ENCODE assay signal across 14 cellular contexts in the genomic region with DNA sequence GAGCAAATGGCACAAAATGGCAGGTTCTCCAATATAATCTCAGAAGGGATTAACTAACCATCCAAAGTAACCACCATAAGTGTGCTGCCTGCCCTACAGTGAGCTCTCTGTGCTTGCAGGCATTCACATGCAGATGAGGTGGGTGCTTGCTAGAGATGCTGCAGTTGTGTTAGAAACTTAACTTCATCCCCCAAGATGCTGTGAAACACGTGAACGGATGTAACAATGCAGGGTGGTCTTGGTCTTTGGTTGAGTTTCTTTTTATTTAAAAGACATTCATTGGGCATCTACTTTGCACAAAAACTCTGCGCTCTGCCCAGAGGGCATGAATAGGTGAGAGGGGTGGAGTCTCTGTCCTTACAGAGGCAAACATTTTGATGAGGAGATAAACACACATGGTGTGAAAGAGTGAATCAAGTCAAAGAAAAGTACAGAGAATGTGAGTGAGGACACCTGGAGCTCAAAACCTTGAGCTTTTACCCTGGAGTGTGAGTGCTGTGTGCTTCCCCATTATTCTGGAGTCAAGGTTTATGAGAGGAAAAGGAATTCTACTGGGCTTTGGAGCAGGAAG.
DNase-seq lines count a peak whose midpoint lies in the region; ATAC-seq and TF ChIP-seq lines count a peak whose summit lies in the region.
"Had no signal": no experiment of that assay in that cellular context is flagged by ENCODE, and none has a peak within 500 bp of the region (broad histone marks: within the 10 kb centered on the region; RNA-seq: fewer than 3 reads in every experiment).

No MANE protein-coding gene starts in this region.

- H3F3A ChIP-seq in GM23338 (replicated peaks; ENCODE audit: low read depth): no peaks in the 10 kb centered on the region

- H3K18ac ChIP-seq in mesendoderm (ENCODE audit: low read length): no peak overlapping the region

- H3K23ac ChIP-seq in mesendoderm (ENCODE audit: low read length): no peak overlapping the region

- no peak overlapping the region for H3K56ac ChIP-seq in mesendoderm (ENCODE audit: low read length)

- H3K27me3 Mint-ChIP-seq in GM23338 (ENCODE audit: insufficient read depth, low read depth, poor library complexity): peaks cover 3% of the 10 kb centered on the region
- peaks cover 8% of the 10 kb centered on the region for H3K27me3 Mint-ChIP-seq in activated naive CD8-positive, alpha-beta T cell treated with anti-CD3 and anti-CD28 coated beads, Interleukin-2, amount 50 U/mL, for 24 hours

- no peak overlapping the region for H3K4ac ChIP-seq in mesendoderm (ENCODE audit: low read depth, low read length)

- H3K79me2 ChIP-seq in GM23338 (replicated peaks; ENCODE audit: insufficient read depth) (no peaks in the 10 kb centered on the region), mesendoderm (ENCODE audit: control insufficient read depth, insufficient read depth, low read length) (no peaks in the 10 kb centered on the region)

- no peak overlapping the region for H4K8ac ChIP-seq in mesendoderm (ENCODE audit: low read depth, low read length)

- H3K27me3 ChIP-seq in GM23338 (ENCODE audit: insufficient read depth) (no peaks in the 10 kb centered on the region), NT2/D1 (ENCODE audit: insufficient read depth, insufficient read length) (no peaks in the 10 kb centered on the region), esophagus muscularis mucosa (peaks cover 0 to 15% (median 0%) of the 10 kb centered on the region in 4 donors), mesendoderm (ENCODE audit: insufficient read depth, low read length, poor library complexity) (no peaks in the 10 kb centered on the region)
- H3K27me3 ChIP-seq: BLaER1 treated with 17β-estradiol and CSF1 and Interleukin-3, amounts not matched to agents 10 nM and 100 nM had no signal

- TF ChIP-seq CTCF in GM23338 (conservative IDR thresholded peaks at IDR 0.05; ENCODE audit: low read depth in 2 of 2) (no peak), esophagus muscularis mucosa (IDR thresholded peaks at IDR 0.05) (no peak)

- H3K36me3 ChIP-seq in GM23338 (ENCODE audit: insufficient read depth) (no peaks in the 10 kb centered on the region), NT2/D1 (ENCODE audit: insufficient read depth, insufficient read length, low read length) (no peaks in the 10 kb centered on the region), esophagus muscularis mucosa (no peaks in the 10 kb centered on the region), mesendoderm (ENCODE audit: control insufficient read depth, insufficient read depth, low read length) (no peaks in the 10 kb centered on the region)
- H3K36me3 ChIP-seq: BLaER1 treated with 17β-estradiol and CSF1 and Interleukin-3, amounts not matched to agents 10 nM and 100 nM; HAP-1 had no signal

- H3K36me3 Mint-ChIP-seq in GM23338 (ENCODE audit: low read depth): no peaks in the 10 kb centered on the region
- H3K36me3 Mint-ChIP-seq in activated naive CD8-positive, alpha-beta T cell treated with anti-CD3 and anti-CD28 coated beads, Interleukin-2, amount 50 U/mL, for 24 hours (ENCODE audit: low read depth): no peaks in the 10 kb centered on the region
- H3K36me3 Mint-ChIP-seq: CD4-positive, CD25-positive, alpha-beta regulatory T cell had no signal

- H3K9ac ChIP-seq in NT2/D1 (ENCODE audit: insufficient read length, low read depth) (no peak overlapping the region), mesendoderm (ENCODE audit: low read length) (no peak overlapping the region)
- H3K9ac ChIP-seq: BLaER1 treated with 17β-estradiol and CSF1 and Interleukin-3, amounts not matched to agents 10 nM and 100 nM had no signal

- WGBS in esophagus muscularis mucosa: 31% methylated on average over 3 of the region's 3 CpGs
- whole genome bisulfite sequencing in mesendoderm (ENCODE audit: extremely low coverage, insufficient coverage, low lambda C conversion rate): no CpG with 5 or more reads among the region's 3 CpGs

- H3K27ac Mint-ChIP-seq in GM23338: peak overlapping the region; percentile 25; the same call in 1 of the 2 replicates
- H3K27ac Mint-ChIP-seq in activated naive CD8-positive, alpha-beta T cell treated with anti-CD3 and anti-CD28 coated beads, Interleukin-2, amount 50 U/mL, for 24 hours: no peak overlapping the region
- H3K27ac Mint-ChIP-seq: CD4-positive, CD25-positive, alpha-beta regulatory T cell had no signal

- DNase-seq in GM23338 (ENCODE audit: low spot score) (peak; percentile 61), NT2/D1 (ENCODE audit: low read depth, low spot score) (peak; percentile 28), esophagus muscularis mucosa (ENCODE audit: extremely low spot score) (peak; percentile 77), mesendoderm (peak; percentile 55), NCI-H524 treated with DMSO at 0.1 percent for 48 hours (lab: John Stamatoyannopoulos, UW) (no peak), NCI-H526 (lab: John Stamatoyannopoulos, UW) (no peak)
- DNase-seq in activated naive CD8-positive, alpha-beta T cell treated with anti-CD3 and anti-CD28 coated beads, Interleukin-2, amount 50 U/mL, for 24 hours: no peak
- DNase-seq: ACHN; CD4-positive, CD25-positive, alpha-beta regulatory T cell; DMS53; IMR-90 had no signal

- no peak overlapping the region for H2BK120ac ChIP-seq in mesendoderm (ENCODE audit: low read depth, low read length)

- H4K5ac ChIP-seq in mesendoderm (ENCODE audit: low read length): no peak overlapping the region

- H3K4me3 Mint-ChIP-seq in GM23338: peak overlapping the region; percentile 11; the same call in 1 of the 3 replicates
- no peak overlapping the region for H3K4me3 Mint-ChIP-seq in activated naive CD8-positive, alpha-beta T cell treated with anti-CD3 and anti-CD28 coated beads, Interleukin-2, amount 50 U/mL, for 24 hours
- H3K4me3 Mint-ChIP-seq: CD4-positive, CD25-positive, alpha-beta regulatory T cell had no signal

- H3K4me1 Mint-ChIP-seq in GM23338: peaks cover 53% of the 10 kb centered on the region
- no peaks in the 10 kb centered on the region for H3K4me1 Mint-ChIP-seq in activated naive CD8-positive, alpha-beta T cell treated with anti-CD3 and anti-CD28 coated beads, Interleukin-2, amount 50 U/mL, for 24 hours
- H3K4me1 Mint-ChIP-seq: CD4-positive, CD25-positive, alpha-beta regulatory T cell had no signal

- H3K4me2 ChIP-seq in GM23338 (peak overlapping the region; percentile 46), mesendoderm (ENCODE audit: low read length) (no peak overlapping the region)
- H3K4me2 ChIP-seq: BLaER1 treated with 17β-estradiol and CSF1 and Interleukin-3, amounts not matched to agents 10 nM and 100 nM had no signal

- H3K4me1 ChIP-seq in GM23338 (ENCODE audit: insufficient read depth): peaks cover 49% of the 10 kb centered on the region
- no peaks in the 10 kb centered on the region for H3K4me1 ChIP-seq in NT2/D1 (ENCODE audit: insufficient read depth, insufficient read length)
- H3K4me1 ChIP-seq in esophagus muscularis mucosa: no peaks in the 10 kb centered on the region
- peaks cover 13% of the 10 kb centered on the region for H3K4me1 ChIP-seq in mesendoderm (ENCODE audit: control insufficient read depth, low read depth, low read length)
- H3K4me1 ChIP-seq: HAP-1 had no signal

- no peaks in the 10 kb centered on the region for H3K9me2 ChIP-seq in GM23338 (ENCODE audit: insufficient read depth)

- H2BK5ac ChIP-seq in mesendoderm (ENCODE audit: low read length): no peak overlapping the region

- no peaks in the 10 kb centered on the region for H3K79me1 ChIP-seq in mesendoderm (ENCODE audit: low read length)

- no peak for TF ChIP-seq POLR2A in esophagus muscularis mucosa (IDR thresholded peaks at IDR 0.05; ENCODE audit: low read depth)

- 0 out of 2 replicates have a peak overlapping the region, but pooled peaks have one; percentile 21 for H3K4me3 ChIP-seq in GM23338
- no peak overlapping the region for H3K4me3 ChIP-seq in NT2/D1 (ENCODE audit: insufficient read length, low read depth)
- H3K4me3 ChIP-seq in esophagus muscularis mucosa: no peak overlapping the region
- H3K4me3 ChIP-seq in mesendoderm (ENCODE audit: low read length): no peak overlapping the region
- H3K4me3 ChIP-seq: BLaER1 treated with 17β-estradiol and CSF1 and Interleukin-3, amounts not matched to agents 10 nM and 100 nM; HAP-1 had no signal

- H2AK5ac ChIP-seq in mesendoderm (ENCODE audit: low read length): no peak overlapping the region

- TF ChIP-seq EP300 in esophagus muscularis mucosa (IDR thresholded peaks at IDR 0.05): no peak

- H4K20me1 ChIP-seq in GM23338 (replicated peaks; ENCODE audit: insufficient read depth): no peaks in the 10 kb centered on the region
- H4K20me1 ChIP-seq: BLaER1 treated with 17β-estradiol and CSF1 and Interleukin-3, amounts not matched to agents 10 nM and 100 nM had no signal

- H3K9me3 Mint-ChIP-seq in GM23338: no peaks in the 10 kb centered on the region; the same call in 2 of the 3 replicates
- H3K9me3 Mint-ChIP-seq in activated naive CD8-positive, alpha-beta T cell treated with anti-CD3 and anti-CD28 coated beads, Interleukin-2, amount 50 U/mL, for 24 hours: no peaks in the 10 kb centered on the region

- peak; percentile 98 for ATAC-seq in GM23338
- no peak for ATAC-seq in activated naive CD8-positive, alpha-beta T cell treated with anti-CD3 and anti-CD28 coated beads, Interleukin-2, amount 50 U/mL, for 24 hours

- intact Hi-C loops in esophagus muscularis mucosa (cut with DNase I): no loop called here

- H2BK15ac ChIP-seq in mesendoderm (replicated peaks; ENCODE audit: low read depth): no peak overlapping the region

- H2AFZ ChIP-seq in GM23338: peak overlapping the region; percentile 15; the same call in 1 of the 2 replicates

- H3K27ac ChIP-seq in GM23338 (ENCODE audit: low read depth): no peak overlapping the region
- H3K27ac ChIP-seq in esophagus muscularis mucosa (replicated peaks in 1 of 4): no peak overlapping the region
- H3K27ac ChIP-seq in mesendoderm (ENCODE audit: low read depth, low read length): no peak overlapping the region
- H3K27ac ChIP-seq: BLaER1 treated with 17β-estradiol and CSF1 and Interleukin-3, amounts not matched to agents 10 nM and 100 nM; HL-60 had no signal

- no peaks in the 10 kb centered on the region for H3K9me3 ChIP-seq in NT2/D1 (ENCODE audit: insufficient read depth, low read length)
- H3K9me3 ChIP-seq in esophagus muscularis mucosa: no peaks in the 10 kb centered on the region
- H3K9me3 ChIP-seq: HAP-1 had no signal

TF ChIP-seq in GM23338, 12 proteins besides CTCF, POLR2A, EP300 and RAD21 (continues in another document):
- TF ChIP-seq CREB1 (CRISPR knock-in tag; IDR thresholded peaks at IDR 0.05; ENCODE audit: low read depth) (peak; percentile 20; the same call in 1 of the 2 replicates), NANOG (IDR thresholded peaks at IDR 0.05; ENCODE audit: borderline replicate concordance) (no peak), ZNF331 (CRISPR knock-in tag; IDR thresholded peaks at IDR 0.05; ENCODE audit: low read depth) (no peak)

Comparison
In these comparisons a context has a peak if more than half of its experiments do, and no peak if none do; other contexts are left out.
1. DNase-seq: peak in GM23338 (single experiment), NT2/D1 (single experiment), esophagus muscularis mucosa (single experiment) and mesendoderm (single experiment); none in NCI-H524 treated with DMSO at 0.1 percent for 48 hours (single experiment), activated naive CD8-positive, alpha-beta T cell treated with anti-CD3 and anti-CD28 coated beads, Interleukin-2, amount 50 U/mL, for 24 hours (single experiment) and NCI-H526 (0 of 2).